Comparison of ENCODE assay signal across 8 cellular contexts in genomic region chr18:13813271-13813849, GRCh38. TPM values are rescaled to one million over a fixed set of nuclear protein-coding genes. Genes with fewer than 3 reads are reported as not detected.
DNase-seq lines count a peak whose midpoint lies in the region; ATAC-seq, FAIRE-seq and TF ChIP-seq lines count a peak whose summit lies in the region.

No MANE protein-coding gene starts in this region.

- peak; percentile 93 for ATAC-seq in GM18511 (IDR thresholded peaks at IDR 0.05; ENCODE audit: unreplicated experiment)
- peak; percentile 67 for ATAC-seq in HG03108 (IDR thresholded peaks at IDR 0.05; ENCODE audit: unreplicated experiment)
- peak; percentile 93 for ATAC-seq in activated CD8-positive, alpha-beta T cell treated with anti-CD3 and anti-CD28 coated beads for 36 hours
- peak; percentile 78 for ATAC-seq in mucosa of descending colon
- peak; percentile 71 for ATAC-seq in stimulated activated effector memory CD8-positive, alpha-beta T cell treated with anti-CD3 and anti-CD28 coated beads, Interleukin-12 subunit alpha, Interleukin-12 subunit beta, amount 100 ng/mL, for 72 hours

- peaks cover 12% of the 10 kb centered on the region for H3K4me1 ChIP-seq in mucosa of descending colon (ENCODE audit: low read depth)

- TF ChIP-seq CTCF in AG04449 (IDR thresholded peaks at IDR 0.05; ENCODE audit: insufficient read depth, low read length, missing control alignments) (peak; percentile 82), mucosa of descending colon (IDR thresholded peaks at IDR 0.05) (peak; percentile 82)
- peak; percentile 92 for TF ChIP-seq CTCF in activated CD8-positive, alpha-beta T cell treated with anti-CD3 and anti-CD28 coated beads for 36 hours (IDR thresholded peaks at IDR 0.05)

- no peaks in the 10 kb centered on the region for H3K36me3 Mint-ChIP-seq in activated CD8-positive, alpha-beta T cell treated with anti-CD3 and anti-CD28 coated beads for 36 hours (ENCODE audit: low read depth)
- no peaks in the 10 kb centered on the region for H3K36me3 Mint-ChIP-seq in stimulated activated effector memory CD8-positive, alpha-beta T cell treated with anti-CD3 and anti-CD28 coated beads, Interleukin-12 subunit alpha, Interleukin-12 subunit beta, amount 100 ng/mL, for 72 hours

- no peaks in the 10 kb centered on the region for H3K9me3 ChIP-seq in mucosa of descending colon

- H3K9me3 Mint-ChIP-seq in activated CD8-positive, alpha-beta T cell treated with anti-CD3 and anti-CD28 coated beads for 36 hours = no peaks in the 10 kb centered on the region
- H3K9me3 Mint-ChIP-seq in stimulated activated effector memory CD8-positive, alpha-beta T cell treated with anti-CD3 and anti-CD28 coated beads, Interleukin-12 subunit alpha, Interleukin-12 subunit beta, amount 100 ng/mL, for 72 hours = no peaks in the 10 kb centered on the region

- no peak for DNase-seq in AG04449 (ENCODE audit: low read depth, low spot score)
- peak; percentile 49 for DNase-seq in NCI-H748 treated with DMSO at 0.1 percent for 48 hours (lab: John Stamatoyannopoulos, UW)
- peak; percentile 71 for DNase-seq in activated CD8-positive, alpha-beta T cell treated with anti-CD3 and anti-CD28 coated beads for 36 hours
- peak in 2 of 3 donors; percentile 70 to 89 for DNase-seq in mucosa of descending colon
- peak; percentile 47 to 79 for DNase-seq in stimulated activated effector memory CD8-positive, alpha-beta T cell treated with anti-CD3 and anti-CD28 coated beads, Interleukin-12 subunit alpha, Interleukin-12 subunit beta, amount 100 ng/mL, for 72 hours (ENCODE audit: low spot score in 2 of 2)

- CTCF ChIA-PET in AG04449 (lab: Yijun Ruan, JAX) = interaction anchor here (1.1 to 3.7 kb wide), 13 partner anchors 8 to 273 kb away, joined by 3 to 58 read pairs (median 6); partner anchors contain the start of gene MC5R
- CTCF ChIA-PET in activated CD8-positive, alpha-beta T cell treated with anti-CD3 and anti-CD28 coated beads for 36 hours (lab: Charles Lee) = interaction anchor here (0.6 to 4.6 kb wide), 33 partner anchors 8 to 603 kb away, joined by 3 to 47 read pairs (median 5); partner anchors contain the start of genes MC2R and MC5R

- intact Hi-C loops in activated CD8-positive, alpha-beta T cell treated with anti-CD3 and anti-CD28 coated beads for 36 hours (cut with micrococcal nuclease) = no loop called here
- intact Hi-C loops in mucosa of descending colon (cut with DNase I, micrococcal nuclease) = no loop called here

- H3K4me3 Mint-ChIP-seq in activated CD8-positive, alpha-beta T cell treated with anti-CD3 and anti-CD28 coated beads for 36 hours = no peak overlapping the region
- H3K4me3 Mint-ChIP-seq in stimulated activated effector memory CD8-positive, alpha-beta T cell treated with anti-CD3 and anti-CD28 coated beads, Interleukin-12 subunit alpha, Interleukin-12 subunit beta, amount 100 ng/mL, for 72 hours = no peak overlapping the region

- no peaks in the 10 kb centered on the region for H3K4me1 Mint-ChIP-seq in activated CD8-positive, alpha-beta T cell treated with anti-CD3 and anti-CD28 coated beads for 36 hours (ENCODE audit: low read depth)
- H3K4me1 Mint-ChIP-seq in stimulated activated effector memory CD8-positive, alpha-beta T cell treated with anti-CD3 and anti-CD28 coated beads, Interleukin-12 subunit alpha, Interleukin-12 subunit beta, amount 100 ng/mL, for 72 hours = no peaks in the 10 kb centered on the region

- POLR2A ChIA-PET in AG04449 (lab: Yijun Ruan, JAX) = no interaction called here
- POLR2A ChIA-PET in activated CD8-positive, alpha-beta T cell treated with anti-CD3 and anti-CD28 coated beads for 36 hours (lab: Charles Lee) = no interaction called here

- H3K4me3 ChIP-seq in AG04449 (ENCODE audit: low read depth, low read length) = no peak overlapping the region
- H3K4me3 ChIP-seq in mucosa of descending colon = no peak overlapping the region

- H3K27ac Mint-ChIP-seq in activated CD8-positive, alpha-beta T cell treated with anti-CD3 and anti-CD28 coated beads for 36 hours = no peak overlapping the region
- no peak overlapping the region for H3K27ac Mint-ChIP-seq in stimulated activated effector memory CD8-positive, alpha-beta T cell treated with anti-CD3 and anti-CD28 coated beads, Interleukin-12 subunit alpha, Interleukin-12 subunit beta, amount 100 ng/mL, for 72 hours

- H3K36me3 ChIP-seq in mucosa of descending colon (ENCODE audit: low read depth) = no peaks in the 10 kb centered on the region

- H3K27me3 Mint-ChIP-seq in activated CD8-positive, alpha-beta T cell treated with anti-CD3 and anti-CD28 coated beads for 36 hours = no peaks in the 10 kb centered on the region

- FAIRE-seq in endometrium (lab: Jason Lieb, UNC) = peak; percentile 45

RNA-seq across cellular contexts. Expression of gene MC5R, which starts 10.6 kb away (rescaled TPM):
- total RNA-seq in activated CD8-positive, alpha-beta T cell treated with anti-CD3 and anti-CD28 coated beads for 36 hours = not detected
- total RNA-seq in mucosa of descending colon = not detected
